ENCODE assay signal across 8 cellular contexts in genomic region chr17:42677921-42678781, GRCh38. TPM values are rescaled to one million over a fixed set of nuclear protein-coding genes. Genes with fewer than 3 reads are reported as not detected.
A peak's percentile ranks its signal among the peaks of the same experiment; 100 is the strongest.
DNase-seq lines count a peak whose midpoint lies in the region; ATAC-seq and TF ChIP-seq lines count a peak whose summit lies in the region.

No MANE protein-coding gene starts in this region.

- ATAC-seq in GM18511 (IDR thresholded peaks at IDR 0.05; ENCODE audit: unreplicated experiment): peak; percentile 35

- peak; percentile 92 for DNase-seq in KBM-7
- peak; percentile 79 for DNase-seq in OCI-M2 (lab: John Stamatoyannopoulos, UW; ENCODE audit: unreplicated experiment)
- DNase-seq in activated T-cell treated with anti-CD3 and anti-CD28 coated beads, Interleukin-2, amount 50 U/mL, for 24 hours: peak; percentile 91
- no peak for DNase-seq in epithelial cell of proximal tubule (ENCODE audit: low read depth)
- peak; percentile 74 for DNase-seq in stimulated activated CD8-positive, alpha-beta memory T cell treated with anti-CD3 and anti-CD28 coated beads, Interleukin-4, amount 100 ng/mL, for 24 hours (ENCODE audit: low read depth)

- H3K27me3 ChIP-seq in mononuclear cell (ENCODE audit: insufficient read depth, low read length): peaks cover 51% of the 10 kb centered on the region

- peak overlapping the region; percentile 85 for H3K27ac Mint-ChIP-seq in activated T-cell treated with anti-CD3 and anti-CD28 coated beads, Interleukin-2, amount 50 U/mL, for 24 hours

- in situ Hi-C loops in KBM-7 (cut with MboI; ENCODE audit: low pct_unique_long_range_greater_than_20kb, low sequenced_read_pairs): no loop called here

- H3K4me1 ChIP-seq in mononuclear cell (ENCODE audit: insufficient read depth, low read length): peaks cover 85% of the 10 kb centered on the region

- H3K4me3 Mint-ChIP-seq in activated T-cell treated with anti-CD3 and anti-CD28 coated beads, Interleukin-2, amount 50 U/mL, for 24 hours: peak overlapping the region; percentile 75

- no peaks in the 10 kb centered on the region for H3K36me3 Mint-ChIP-seq in activated T-cell treated with anti-CD3 and anti-CD28 coated beads, Interleukin-2, amount 50 U/mL, for 24 hours (ENCODE audit: low read depth)

- H3K9me3 Mint-ChIP-seq in activated T-cell treated with anti-CD3 and anti-CD28 coated beads, Interleukin-2, amount 50 U/mL, for 24 hours: no peaks in the 10 kb centered on the region

- H3K27ac ChIP-seq in 22Rv1: peak overlapping the region; percentile 99

- no peaks in the 10 kb centered on the region for H3K9me3 ChIP-seq in mononuclear cell (ENCODE audit: low read depth, low read length)

- TF ChIP-seq CTCF in 22Rv1 (IDR thresholded peaks at IDR 0.05) (no peak), epithelial cell of proximal tubule (conservative IDR thresholded peaks at IDR 0.05; ENCODE audit: low read depth, low read length) (no peak)

- H3K4me1 Mint-ChIP-seq in activated T-cell treated with anti-CD3 and anti-CD28 coated beads, Interleukin-2, amount 50 U/mL, for 24 hours (ENCODE audit: low read depth): peaks cover 66% of the 10 kb centered on the region

- H3K4me3 ChIP-seq in epithelial cell of proximal tubule (ENCODE audit: low read depth, low read length): peak overlapping the region; percentile 68
- H3K4me3 ChIP-seq in mononuclear cell (ENCODE audit: low read length): peak overlapping the region; percentile 52

- H3K27me3 Mint-ChIP-seq in activated T-cell treated with anti-CD3 and anti-CD28 coated beads, Interleukin-2, amount 50 U/mL, for 24 hours: peaks cover 56% of the 10 kb centered on the region

RNA-seq across cellular contexts. Expression of gene PLEKHH3, which starts 1.4 kb away (rescaled TPM):
- 8.5 and 19.1 TPM in 2 replicates for total RNA-seq in epithelial cell of proximal tubule
- total RNA-seq in mononuclear cell: 0.52 TPM

RNA-seq across cellular contexts. Expression of gene CCR10, which starts 3.5 kb away (rescaled TPM):
- total RNA-seq in epithelial cell of proximal tubule (3.0 and 6.5 TPM in 2 replicates), mononuclear cell (0.52 TPM)

RNA-seq across cellular contexts. Expression of gene CNTNAP1, which starts 4.2 kb away (rescaled TPM):
- total RNA-seq in epithelial cell of proximal tubule: 4.1 and 11.8 TPM in 2 replicates
- total RNA-seq in mononuclear cell: 0.84 TPM

RNA-seq across cellular contexts. Expression of gene TUBG2, which starts 19.1 kb away (rescaled TPM):
- 8.2 and 14.2 TPM in 2 replicates for total RNA-seq in epithelial cell of proximal tubule
- 2.2 TPM for total RNA-seq in mononuclear cell
